In genomic region chr2:219362524-219363164, GRCh38 we compare ENCODE assay signal across 8 cellular contexts. TPM values are rescaled to one million over a fixed set of nuclear protein-coding genes. Genes with fewer than 3 reads are reported as not detected.
DNase-seq lines count a peak whose midpoint lies in the region; ATAC-seq and TF ChIP-seq lines count a peak whose summit lies in the region.

No MANE protein-coding gene starts in this region.

- RAD21 ChIA-PET in HCT116 (lab: Charles Lee; ENCODE audit: low non-redundant PET in 1 of 2, low total read pairs in 2 of 2, uncharacterized antibody in 2 of 2, unreplicated experiment in 2 of 2): no interaction called here

- no peaks in the 10 kb centered on the region for H3K79me2 ChIP-seq in HCT116 (ENCODE audit: insufficient read depth, low read length)
- no peaks in the 10 kb centered on the region for H3K79me2 ChIP-seq in MM.1S (ENCODE audit: low read length)

- peak overlapping the region; percentile 61 for H2AFZ ChIP-seq in HCT116 (ENCODE audit: low read depth, low read length, poor library complexity, severe bottlenecking)
- no peak overlapping the region for H2AFZ ChIP-seq in MM.1S (ENCODE audit: low read length)

- H3K27me3 ChIP-seq in HCT116 (ENCODE audit: insufficient read depth, low read length) (no peaks in the 10 kb centered on the region), MM.1S (replicated peaks; ENCODE audit: insufficient read depth, low read length) (peaks cover 10% of the 10 kb centered on the region; the same call in 1 of the 2 replicates)

- H3K27ac ChIP-seq in HCT116 (ENCODE audit: low read depth, low read length): no peak overlapping the region
- H3K27ac ChIP-seq in MM.1S (ENCODE audit: low read length): peak overlapping the region; percentile 6; the same call in 1 of the 2 replicates

- TF ChIP-seq RAD21 in HCT116 (IDR thresholded peaks at IDR 0.05; ENCODE audit: low read depth): no peak

- H3K4me1 ChIP-seq in HCT116 (ENCODE audit: control insufficient read depth in 1 of 2, insufficient read depth in 2 of 2, low read length in 2 of 2) (peaks cover 8 to 16% of the 10 kb centered on the region in 2 experiments; a peak in 3 of 4 replicates), MM.1S (ENCODE audit: low read length) (peaks cover 14% of the 10 kb centered on the region)

- ATAC-seq in HCT116: peak; percentile 89

- no peak for TF ChIP-seq CTCF in GM13977 (IDR thresholded peaks at IDR 0.05; ENCODE audit: extremely low read depth, insufficient read depth, missing control alignments)
- no peak for TF ChIP-seq CTCF in HCT116 (IDR thresholded peaks at IDR 0.05 in 2 of 3, conservative IDR thresholded peaks at IDR 0.05 in 1 of 3; ENCODE audit: borderline replicate concordance in 1 of 3, insufficient read depth in 1 of 3, low read depth in 2 of 3, low read length in 2 of 3)
- no peak for TF ChIP-seq CTCF in MM.1S (IDR thresholded peaks at IDR 0.05; ENCODE audit: low read length)
- TF ChIP-seq CTCF in astrocyte of the spinal cord (IDR thresholded peaks at IDR 0.05; ENCODE audit: low read depth, low read length): no peak
- TF ChIP-seq CTCF in GM10248 (IDR thresholded peaks at IDR 0.05; ENCODE audit: control extremely low read depth, extremely low read depth, low read depth, missing control alignments): no peak

- no TSS peak for BruUV-seq in HCT116 (replicated peaks; lab: Mats Ljungman, UMichigan)

- POLR2A ChIA-PET in HCT116 (lab: Charles Lee) (no interaction called here), GM10248 (lab: Yijun Ruan, JAX) (interaction anchor here (0.7 kb wide), 1 partner anchor 82 kb away, joined by 4 read pairs; no protein-coding TSS in a partner anchor)

- H3K4me3 ChIP-seq in HCT116 (replicated peaks in 1 of 2; ENCODE audit: low read depth in 1 of 2, low read length in 2 of 2): peak overlapping the region in 1 of 2 experiments; percentile 18; a peak in 1 of 4 replicates
- no peak overlapping the region for H3K4me3 ChIP-seq in MM.1S (ENCODE audit: low read length)
- no peak overlapping the region for H3K4me3 ChIP-seq in astrocyte of the spinal cord (ENCODE audit: low read depth, low read length)

- no peaks in the 10 kb centered on the region for H3K9me2 ChIP-seq in HCT116 (ENCODE audit: insufficient read depth)
- H3K9me2 ChIP-seq in MM.1S (replicated peaks; ENCODE audit: insufficient read depth, low read length): no peaks in the 10 kb centered on the region

- peaks cover 7% of the 10 kb centered on the region for H3F3A ChIP-seq in MM.1S (ENCODE audit: insufficient read depth, low read length)

- H3K4me2 ChIP-seq in HCT116 (ENCODE audit: low read length) (peak overlapping the region; percentile 64), MM.1S (ENCODE audit: low read depth, low read length) (no peak overlapping the region)

- H4K20me1 ChIP-seq in HCT116 (ENCODE audit: insufficient read depth) (no peaks in the 10 kb centered on the region), MM.1S (ENCODE audit: insufficient read depth, low read length) (no peaks in the 10 kb centered on the region)

- DNase-seq in GM13977 (ENCODE audit: low spot score): peak; percentile 41
- DNase-seq in HCT116 (ENCODE audit: low read depth, low spot score): no peak
- peak; percentile 56 for DNase-seq in MM.1S
- peak; percentile 94 for DNase-seq in astrocyte of the spinal cord (ENCODE audit: low read depth, low spot score)
- DNase-seq in mucosa of gallbladder (ENCODE audit: low spot score): peak; percentile 63
- no peak for DNase-seq in activated effector memory CD4-positive, alpha-beta T cell treated with anti-CD3 and anti-CD28 coated beads, Interleukin-2, amount 50 U/mL, for 16 hours
- no peak for DNase-seq in GM10248 (ENCODE audit: extremely low spot score)
- DNase-seq in midbrain (lab: John Stamatoyannopoulos, UW): no peak

- CTCF ChIA-PET in HCT116 (lab: Charles Lee) (no interaction called here), GM10248 (lab: Yijun Ruan, JAX) (interaction anchor here (0.6 to 4.0 kb wide), 3 partner anchors 11 to 68 kb away, joined by 3 to 18 read pairs (median 3); no protein-coding TSS in a partner anchor)

- H3K9me3 ChIP-seq in HCT116 (ENCODE audit: control insufficient read depth in 1 of 2, insufficient read depth in 1 of 2, low read depth in 1 of 2, low read length in 2 of 2): no peaks in the 10 kb centered on the region
- no peaks in the 10 kb centered on the region for H3K9me3 ChIP-seq in MM.1S (replicated peaks; ENCODE audit: insufficient read depth, low read length)

- TF ChIP-seq POLR2A in HCT116 (IDR thresholded peaks at IDR 0.05; ENCODE audit: borderline replicate concordance, extremely low read depth, insufficient read depth, insufficient read length): no peak

- intact Hi-C loops in HCT116 (cut with micrococcal nuclease): no loop called here

- no peak overlapping the region for H3K9ac ChIP-seq in HCT116 (ENCODE audit: low read length)
- no peak overlapping the region for H3K9ac ChIP-seq in MM.1S (ENCODE audit: low read length)

- in situ Hi-C loops in GM13977 (cut with MboI; ENCODE audit: low pct_unique_long_range_greater_than_20kb, low sequenced_read_pairs, unreplicated experiment): no loop called here
- in situ Hi-C loops in astrocyte of the spinal cord (cut with HindIII; ENCODE audit: low sequenced_read_pairs): no loop called here

- H3K36me3 ChIP-seq in HCT116 (ENCODE audit: control insufficient read depth in 1 of 2, insufficient read depth in 2 of 2, low read length in 2 of 2): no peaks in the 10 kb centered on the region
- no peaks in the 10 kb centered on the region for H3K36me3 ChIP-seq in MM.1S (replicated peaks; ENCODE audit: insufficient read depth, low read length)

TF ChIP-seq in HCT116, 20 proteins besides CTCF, POLR2A, EP300 and RAD21:
- TF ChIP-seq SIN3A (IDR thresholded peaks at IDR 0.05; ENCODE audit: low read depth) (peak; percentile 21; the same call in 1 of the 2 replicates), EZH2 (IDR thresholded peaks at IDR 0.05) (no peak), ELF1 (IDR thresholded peaks at IDR 0.05; ENCODE audit: borderline replicate concordance, low read depth) (no peak), CBX3 (IDR thresholded peaks at IDR 0.05; ENCODE audit: low read depth) (peak; percentile 60), MAX (IDR thresholded peaks at IDR 0.05) (peak; percentile 40), FOSL1 (IDR thresholded peaks at IDR 0.05; ENCODE audit: low read depth) (peak; percentile 56), YY1 (IDR thresholded peaks at IDR 0.05; ENCODE audit: extremely low read depth, insufficient replicate concordance, low read depth, low read length) (peak; percentile 37), JUND (IDR thresholded peaks at IDR 0.05) (peak; percentile 71), CEBPB (IDR thresholded peaks at IDR 0.05; ENCODE audit: low read depth) (no peak), ATF3 (IDR thresholded peaks at IDR 0.05) (no peak), TCF7L2 (IDR thresholded peaks at IDR 0.05; ENCODE audit: borderline replicate concordance, extremely low read depth, insufficient read depth, insufficient read length) (no peak), ZBTB33 (IDR thresholded peaks at IDR 0.05; ENCODE audit: extremely low read depth, insufficient replicate concordance, low read length) (no peak), SP1 (IDR thresholded peaks at IDR 0.05; ENCODE audit: low read depth) (no peak), POLR2AphosphoS5 (IDR thresholded peaks at IDR 0.05; ENCODE audit: low read depth, low read length) (no peak)

RNA-seq across cellular contexts. Expression of gene DNPEP, which starts 25.1 kb away (rescaled TPM):
- total RNA-seq in HCT116 (2021; ENCODE audit: unreplicated experiment): 80.1 TPM
- polyA plus RNA-seq in HCT116 (2012): 106 and 109 TPM in 2 replicates
- 58.5 TPM for total RNA-seq in mucosa of gallbladder

RNA-seq across cellular contexts. Expression of gene RESP18, which starts 30.1 kb away (rescaled TPM):
- not detected for total RNA-seq in HCT116 (2021; ENCODE audit: unreplicated experiment)
- not detected in 2 replicates for polyA plus RNA-seq in HCT116 (2012)
- not detected for total RNA-seq in mucosa of gallbladder

RNA-seq across cellular contexts. Expression of gene PTPRN, which starts 53.4 kb away (rescaled TPM):
- total RNA-seq in HCT116 (2021; ENCODE audit: unreplicated experiment) (not detected), mucosa of gallbladder (0.60 TPM)
- polyA plus RNA-seq in HCT116 (2012): 0.49 and 0.52 TPM in 2 replicates

RNA-seq across cellular contexts. Expression of gene DES, which starts 55.5 kb away (rescaled TPM):
- total RNA-seq in HCT116 (2021; ENCODE audit: unreplicated experiment) (4.2 TPM), mucosa of gallbladder (3,602 TPM)
- 5.4 and 7.3 TPM in 2 replicates for polyA plus RNA-seq in HCT116 (2012)

Comparison
In these comparisons a context has a peak if more than half of its experiments do, and no peak if none do; other contexts are left out.
1. DNase-seq: peak in GM13977 (single experiment), MM.1S (single experiment), astrocyte of the spinal cord (single experiment) and mucosa of gallbladder (single experiment); none in HCT116 (single experiment), activated effector memory CD4-positive, alpha-beta T cell treated with anti-CD3 and anti-CD28 coated beads, Interleukin-2, amount 50 U/mL, for 16 hours (single experiment), GM10248 (single experiment) and midbrain (single experiment).